In the genomic region with DNA sequence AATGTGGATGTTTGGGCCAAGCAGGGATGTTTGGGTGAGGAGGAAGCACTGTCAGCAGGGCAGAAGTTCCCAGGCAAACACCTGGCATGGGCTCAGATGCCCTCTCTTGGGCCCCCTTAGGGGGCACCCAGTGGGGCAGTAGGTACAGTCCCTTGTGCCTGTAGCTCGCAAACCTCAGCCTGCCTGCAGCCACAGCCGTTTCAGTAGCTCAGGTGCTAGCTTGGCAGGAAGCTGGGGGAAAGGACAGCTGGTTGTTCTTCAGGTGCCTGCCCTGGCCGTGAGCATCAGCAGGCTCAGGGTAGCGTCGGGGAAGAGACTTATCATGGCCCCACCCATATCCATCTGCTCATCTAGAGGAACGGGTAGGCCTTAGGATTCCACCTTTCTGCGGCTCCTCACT, we compare ENCODE assay signal across 26 cellular contexts.
DNase-seq lines count a peak whose midpoint lies in the region; ATAC-seq and TF ChIP-seq lines count a peak whose summit lies in the region.
"Had no signal": no experiment of that assay in that cellular context is flagged by ENCODE, and none has a peak within 500 bp of the region (broad histone marks: within the 10 kb centered on the region; RNA-seq: fewer than 3 reads in every experiment).

No MANE protein-coding gene starts in this region.

- DNase-seq in DMS 273 (lab: John Stamatoyannopoulos, UW; ENCODE audit: unreplicated experiment) = peak; percentile 15
- DNase-seq in DMS 273 treated with DMSO at 0.1 percent for 48 hours (lab: John Stamatoyannopoulos, UW) = no peak
- DNase-seq in NCI-H2171 (lab: John Stamatoyannopoulos, UW) = peak; percentile 99
- DNase-seq in central memory CD8-positive, alpha-beta T cell (ENCODE audit: low spot score in 2 of 2) = no peak
- peak; percentile 14 for DNase-seq in osteoblast (ENCODE audit: insufficient read length, low spot score, missing footprints)
- DNase-seq in activated naive CD4-positive, alpha-beta T cell treated with anti-CD3 and anti-CD28 coated beads, Interleukin-2, amount 50 U/mL, for 16 hours = no peak
- DNase-seq in activated CD4-positive, alpha-beta T cell treated with anti-CD3 and anti-CD28 coated beads, Interleukin-2, amount 10 ng/mL, durations not matched to agents 7 days and 5 days = no peak
- DNase-seq in middle frontal gyrus (ENCODE audit: extremely low spot score, low spot score) = no peak
- DNase-seq: ACHN; C1 segment of cervical spinal cord; Calu3; CD8-positive, alpha-beta T cell; DMS53; GDM1; GOT3; KBM-7; NCI-H1092; NCI-H1436; NCI-H2029; NCI-H446 treated with DMSO at 0.1 percent for 48 hours; NCI-H526 treated with DMSO at 0.1 percent for 48 hours; SHP77; SW 1271 had no signal

- H3K4me2 ChIP-seq in osteoblast (ENCODE audit: insufficient read depth, low read length) = no peak overlapping the region

- peak overlapping the region; percentile 49 for H3K27ac Mint-ChIP-seq in central memory CD8-positive, alpha-beta T cell (ENCODE audit: low read depth)
- H3K27ac Mint-ChIP-seq in activated CD4-positive, alpha-beta T cell treated with anti-CD3 and anti-CD28 coated beads, Interleukin-2, amount 10 ng/mL, durations not matched to agents 7 days and 5 days = no peak overlapping the region
- H3K27ac Mint-ChIP-seq: CD8-positive, alpha-beta T cell had no signal

- no peak overlapping the region for H2AFZ ChIP-seq in osteoblast (ENCODE audit: low read length)

- H3K27me3 ChIP-seq in osteoblast (ENCODE audit: insufficient read depth, low read length) = peaks cover 3% of the 10 kb centered on the region

- POLR2A ChIA-PET in activated CD4-positive, alpha-beta T cell treated with anti-CD3 and anti-CD28 coated beads, Interleukin-2, amount 10 ng/mL, durations not matched to agents 7 days and 5 days (lab: Charles Lee) = no interaction called here

- peaks cover 4% of the 10 kb centered on the region for H3K9me3 Mint-ChIP-seq in central memory CD8-positive, alpha-beta T cell
- peaks cover 15% of the 10 kb centered on the region for H3K9me3 Mint-ChIP-seq in activated CD4-positive, alpha-beta T cell treated with anti-CD3 and anti-CD28 coated beads, Interleukin-2, amount 10 ng/mL, durations not matched to agents 7 days and 5 days

- no peak for TF ChIP-seq CTCF in osteoblast (IDR thresholded peaks at IDR 0.05; ENCODE audit: extremely low read depth, low read depth, low read length)

- ATAC-seq in central memory CD8-positive, alpha-beta T cell (replicated peaks; ENCODE audit: extremely low read depth, poor library complexity, severe bottlenecking) = no peak
- ATAC-seq: CD8-positive, alpha-beta T cell; HCT116 had no signal

- H3K4me3 ChIP-seq in osteoblast (ENCODE audit: insufficient read depth, low read length) = no peak overlapping the region
- H3K4me3 ChIP-seq: SK-N-MC had no signal

- peaks cover 13% of the 10 kb centered on the region for H3K4me1 Mint-ChIP-seq in central memory CD8-positive, alpha-beta T cell
- no peaks in the 10 kb centered on the region for H3K4me1 Mint-ChIP-seq in activated CD4-positive, alpha-beta T cell treated with anti-CD3 and anti-CD28 coated beads, Interleukin-2, amount 10 ng/mL, durations not matched to agents 7 days and 5 days

- H3K4me3 Mint-ChIP-seq in central memory CD8-positive, alpha-beta T cell = no peak overlapping the region
- no peak overlapping the region for H3K4me3 Mint-ChIP-seq in activated CD4-positive, alpha-beta T cell treated with anti-CD3 and anti-CD28 coated beads, Interleukin-2, amount 10 ng/mL, durations not matched to agents 7 days and 5 days
- H3K4me3 Mint-ChIP-seq: CD8-positive, alpha-beta T cell had no signal

- H3K4me1 ChIP-seq in osteoblast (ENCODE audit: insufficient read depth, low read length) = peaks cover 4% of the 10 kb centered on the region

- H3K27ac ChIP-seq in osteoblast (ENCODE audit: low read depth, low read length) = no peak overlapping the region
- H3K27ac ChIP-seq: 22Rv1, SK-N-MC had no signal

- no peaks in the 10 kb centered on the region for H4K20me1 ChIP-seq in osteoblast (ENCODE audit: insufficient read depth, low read length)

- H3K9me3 ChIP-seq in osteoblast (ENCODE audit: low read depth, low read length) = no peaks in the 10 kb centered on the region

- CTCF ChIA-PET in activated CD4-positive, alpha-beta T cell treated with anti-CD3 and anti-CD28 coated beads, Interleukin-2, amount 10 ng/mL, durations not matched to agents 7 days and 5 days (lab: Charles Lee) = interaction anchor here (0.6 to 1.1 kb wide), 5 partner anchors 12 to 116 kb away, joined by 3 to 4 read pairs (median 4); no protein-coding TSS in a partner anchor

- no peaks in the 10 kb centered on the region for H3K79me2 ChIP-seq in osteoblast (ENCODE audit: insufficient read depth, low read length)

- no peaks in the 10 kb centered on the region for H3K36me3 ChIP-seq in osteoblast (ENCODE audit: insufficient read depth, low read length)

- no peaks in the 10 kb centered on the region for H3K27me3 Mint-ChIP-seq in central memory CD8-positive, alpha-beta T cell
- H3K27me3 Mint-ChIP-seq in activated CD4-positive, alpha-beta T cell treated with anti-CD3 and anti-CD28 coated beads, Interleukin-2, amount 10 ng/mL, durations not matched to agents 7 days and 5 days = no peaks in the 10 kb centered on the region

- peaks cover under 1% of the 10 kb centered on the region for H3K36me3 Mint-ChIP-seq in central memory CD8-positive, alpha-beta T cell (ENCODE audit: insufficient read depth)
- peaks cover 2% of the 10 kb centered on the region for H3K36me3 Mint-ChIP-seq in activated CD4-positive, alpha-beta T cell treated with anti-CD3 and anti-CD28 coated beads, Interleukin-2, amount 10 ng/mL, durations not matched to agents 7 days and 5 days (ENCODE audit: low read depth)
- H3K36me3 Mint-ChIP-seq: CD8-positive, alpha-beta T cell had no signal

Comparison
In these comparisons a context has a peak if more than half of its experiments do, and no peak if none do; other contexts are left out.
1. DNase-seq: peak in DMS 273 (single experiment), NCI-H2171 (single experiment) and osteoblast (single experiment); none in DMS 273 treated with DMSO at 0.1 percent for 48 hours (single experiment), central memory CD8-positive, alpha-beta T cell (0 of 2), activated naive CD4-positive, alpha-beta T cell treated with anti-CD3 and anti-CD28 coated beads, Interleukin-2, amount 50 U/mL, for 16 hours (single experiment), activated CD4-positive, alpha-beta T cell treated with anti-CD3 and anti-CD28 coated beads, Interleukin-2, amount 10 ng/mL, durations not matched to agents 7 days and 5 days (single experiment) and middle frontal gyrus (single experiment).